ENCODE assay signal across 16 cellular contexts in genomic region chr3:197380786-197381185, GRCh38.
DNase-seq lines count a peak whose midpoint lies in the region; ATAC-seq, FAIRE-seq and TF ChIP-seq lines count a peak whose summit lies in the region.
"Had no signal": no experiment of that assay in that cellular context is flagged by ENCODE, and none has a peak within 500 bp of the region (broad histone marks: within the 10 kb centered on the region; RNA-seq: fewer than 3 reads in every experiment).

No MANE protein-coding gene starts in this region.

- RAD21 ChIA-PET in GM12878 (lab: Charles Lee; ENCODE audit: unreplicated experiment) = no interaction called here

- intact Hi-C loops in GM12878 (cut with micrococcal nuclease; ENCODE audit: unreplicated experiment) = no loop called here

- H4K20me1 ChIP-seq in GM12878 (ENCODE audit: control insufficient read depth, insufficient read depth) = no peaks in the 10 kb centered on the region

- no peak overlapping the region for H3K4me3 ChIP-seq in GM12878
- H3K4me3 ChIP-seq: coronary artery had no signal

- no peaks in the 10 kb centered on the region for H3K36me3 ChIP-seq in GM12878 (ENCODE audit: control insufficient read depth in 2 of 2, insufficient read depth in 2 of 2, low read length in 1 of 2)

- TF ChIP-seq RAD21 in GM12878 (IDR thresholded peaks at IDR 0.05; ENCODE audit: insufficient read depth, low read depth, low read length) = no peak

- TF ChIP-seq EP300 in GM12878 (IDR thresholded peaks at IDR 0.05; ENCODE audit: borderline replicate concordance in 1 of 2, control insufficient read depth in 1 of 2, low read depth in 2 of 2, low read length in 2 of 2) = no peak

- SMC1A ChIA-PET in GM12878 (lab: Charles Lee; ENCODE audit: uncharacterized antibody, unreplicated experiment) = no interaction called here

- FAIRE-seq in GM12878 (lab: Jason Lieb, UNC) = no peak
- FAIRE-seq: GM12891 had no signal

- H3K27ac ChIP-seq in GM12878 (ENCODE audit: control insufficient read depth, insufficient read depth) = no peak overlapping the region
- H3K27ac ChIP-seq: coronary artery had no signal

- H3K4me1 ChIP-seq in GM12878 (ENCODE audit: control insufficient read depth, insufficient read depth, low read length) = peaks cover 10% of the 10 kb centered on the region; the same call in 1 of the 2 replicates

- DNase-seq in Daoy (ENCODE audit: low read depth) (peak; percentile 45), NCI-H187 (lab: John Stamatoyannopoulos, UW) (peak; percentile 45 to 61), GM12878 (ENCODE audit: low read depth, low spot score) (no peak), omental fat pad (ENCODE audit: low spot score) (no peak), NCI-H1436 treated with DMSO at 0.1 percent for 48 hours (lab: John Stamatoyannopoulos, UW) (no peak), DMS 273 treated with DMSO at 0.1 percent for 48 hours (lab: John Stamatoyannopoulos, UW) (no peak)
- DNase-seq: activated CD4-positive, alpha-beta T cell treated with anti-CD3 and anti-CD28 coated beads, Interleukin-2, amount 50 U/mL, for 1 hour; activated T-cell treated with anti-CD3 and anti-CD28 coated beads, Interleukin-2, amount 50 U/mL, for 48 hours; erythroblast; NCI-H82; T1000 had no signal

- POLR2A ChIA-PET in GM12878 (lab: Charles Lee) = no interaction called here

- H3K9me3 ChIP-seq in GM12878 (replicated peaks; ENCODE audit: control insufficient read depth, insufficient read depth, low read length) = no peaks in the 10 kb centered on the region

- no peaks in the 10 kb centered on the region for H3K79me2 ChIP-seq in GM12878 (ENCODE audit: control insufficient read depth, insufficient read depth, low read length)

- no peak overlapping the region for H3K4me2 ChIP-seq in GM12878 (ENCODE audit: control insufficient read depth, insufficient read depth)

- TF ChIP-seq CTCF in GM12878 (IDR thresholded peaks at IDR 0.05 in 2 of 3, conservative IDR thresholded peaks at IDR 0.05 in 1 of 3; ENCODE audit: control insufficient read depth in 2 of 3, extremely low read depth in 1 of 3, insufficient read depth in 1 of 3, low read depth in 3 of 3, low read length in 3 of 3) (no peak), omental fat pad (IDR thresholded peaks at IDR 0.05) (no peak)

- in situ Hi-C loops in GM12878 (cut with MboI) = no loop called here

- peak overlapping the region; percentile 8; the same call in 1 of the 2 replicates for H2AFZ ChIP-seq in GM12878 (ENCODE audit: control insufficient read depth, low read depth, low read length)

- no peak overlapping the region for H3K9ac ChIP-seq in GM12878 (ENCODE audit: control insufficient read depth, insufficient read depth, low read length)

- ATAC-seq in GM12878 = peak; percentile 46
- peak; percentile 47 for ATAC-seq in omental fat pad (ENCODE audit: low FRiP score)
- no peak for ATAC-seq in GM21786 (IDR thresholded peaks at IDR 0.05; ENCODE audit: unreplicated experiment)
- no peak for ATAC-seq in GM19452 (IDR thresholded peaks at IDR 0.05; ENCODE audit: unreplicated experiment)
- ATAC-seq: Right ventricle myocardium inferior had no signal

- CTCF ChIA-PET in GM12878 (lab: Yijun Ruan, JAX) = no interaction called here

- no peak for TF ChIP-seq POLR2A in GM12878 (IDR thresholded peaks at IDR 0.05; ENCODE audit: low read depth, low read length)

- 39% methylated on average over 5 of the region's 5 CpGs for WGBS in GM12878 (ENCODE audit: insufficient coverage, insufficient replicate concordance, low lambda C conversion rate, missing lambda C conversion rate)

- no peaks in the 10 kb centered on the region for H3K27me3 ChIP-seq in GM12878 (replicated peaks in 1 of 2; ENCODE audit: control insufficient read depth in 2 of 2, insufficient read depth in 2 of 2, low read length in 1 of 2)

- no TSS peak for BruUV-seq in GM12878 (replicated peaks; lab: Mats Ljungman, UMichigan)

TF ChIP-seq in GM12878, 131 proteins besides CTCF, POLR2A, EP300 and RAD21:
- no peak for TF ChIP-seq PRDM15 (CRISPR knock-in tag; IDR thresholded peaks at IDR 0.05)
- no peak for TF ChIP-seq PBX3 (IDR thresholded peaks at IDR 0.05; ENCODE audit: insufficient replicate concordance, low read depth, low read length)
- TF ChIP-seq TCF12 (IDR thresholded peaks at IDR 0.05; ENCODE audit: low read depth, low read length) = 0 out of 2 replicates have a peak, but pooled peaks have one; percentile 26
- TF ChIP-seq MTA2 (IDR thresholded peaks at IDR 0.05; ENCODE audit: low read depth) = no peak
- no peak for TF ChIP-seq ESRRA (IDR thresholded peaks at IDR 0.05; ENCODE audit: low read length)
- no peak for TF ChIP-seq MEF2A (IDR thresholded peaks at IDR 0.05; ENCODE audit: insufficient read depth, low read depth, low read length)
- no peak for TF ChIP-seq ETV6 (conservative IDR thresholded peaks at IDR 0.05 in 1 of 2, IDR thresholded peaks at IDR 0.05 in 1 of 2; ENCODE audit: borderline replicate concordance in 1 of 2, low read depth in 1 of 2)
- no peak for TF ChIP-seq BCLAF1 (IDR thresholded peaks at IDR 0.05)

Comparison
In these comparisons a context has a peak if more than half of its experiments do, and no peak if none do; other contexts are left out.
1. DNase-seq: peak in Daoy (single experiment) and NCI-H187 (2 of 2); none in GM12878 (single experiment), omental fat pad (single experiment), NCI-H1436 treated with DMSO at 0.1 percent for 48 hours (single experiment) and DMS 273 treated with DMSO at 0.1 percent for 48 hours (single experiment).
2. ATAC-seq: peak in GM12878 (single experiment) and omental fat pad (single experiment); none in GM21786 (single experiment) and GM19452 (single experiment).